23 cellular contexts compared by ENCODE assay signal in the genomic region with DNA sequence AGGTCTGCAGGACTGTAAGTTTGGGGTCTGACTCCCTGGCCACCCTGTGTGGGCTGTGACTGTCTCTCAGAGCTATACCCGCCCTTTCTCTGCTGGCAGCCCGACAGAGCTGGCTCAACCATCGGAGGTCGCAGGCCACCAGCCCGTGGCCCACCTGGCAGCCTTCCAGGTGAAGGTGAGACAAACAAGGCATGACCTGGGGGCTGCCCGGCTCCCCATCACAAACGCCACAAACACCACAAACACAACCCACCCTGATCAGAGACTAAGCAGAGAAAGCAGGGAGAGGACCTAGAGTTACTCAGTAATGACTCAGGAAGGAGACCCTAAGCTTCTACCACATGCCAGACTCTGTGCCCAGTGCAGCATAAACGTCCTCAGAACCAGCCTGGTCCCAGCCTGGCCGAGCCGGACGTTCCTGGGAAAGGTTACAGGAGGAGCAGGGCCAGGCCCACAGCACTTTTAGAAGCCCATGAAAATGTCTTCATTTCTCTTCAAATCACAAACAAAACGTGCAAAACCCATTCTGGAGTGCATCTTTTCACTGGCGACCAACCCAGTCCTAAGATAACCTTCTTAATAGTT.
DNase-seq lines count a peak whose midpoint lies in the region; ATAC-seq and TF ChIP-seq lines count a peak whose summit lies in the region.
"Had no signal": no experiment of that assay in that cellular context is flagged by ENCODE, and none has a peak within 500 bp of the region (broad histone marks: within the 10 kb centered on the region; RNA-seq: fewer than 3 reads in every experiment).

No MANE protein-coding gene starts in this region.

- H3K27ac Mint-ChIP-seq in activated CD8-positive, alpha-beta memory T cell treated with anti-CD3 and anti-CD28 coated beads, Interleukin-2, amount 10 ng/mL, durations not matched to agents 7 days and 5 days, result peak overlapping the region; percentile 31
- peak overlapping the region; percentile 86 for H3K27ac Mint-ChIP-seq in dendritic cell treated with granulocyte-macrophage colony-stimulating factor and Interleukin-4, amounts not matched to agents 40 ng/mL and 50 ng/mL, for 4 days
- peak overlapping the region; percentile 92 for H3K27ac Mint-ChIP-seq in stimulated activated effector memory CD8-positive, alpha-beta T cell treated with anti-CD3 and anti-CD28 coated beads, Interleukin-12 subunit alpha, Interleukin-12 subunit beta, amount 100 ng/mL, for 72 hours
- H3K27ac Mint-ChIP-seq: activated CD4-positive, alpha-beta T cell treated with anti-CD3 and anti-CD28 coated beads for 36 hours; progenitor cell of endocrine pancreas had no signal

- peaks cover 36% of the 10 kb centered on the region for H3K4me1 Mint-ChIP-seq in activated CD8-positive, alpha-beta memory T cell treated with anti-CD3 and anti-CD28 coated beads, Interleukin-2, amount 10 ng/mL, durations not matched to agents 7 days and 5 days
- H3K4me1 Mint-ChIP-seq in dendritic cell treated with granulocyte-macrophage colony-stimulating factor and Interleukin-4, amounts not matched to agents 40 ng/mL and 50 ng/mL, for 4 days (ENCODE audit: low read depth), result peaks cover 97% of the 10 kb centered on the region
- H3K4me1 Mint-ChIP-seq in stimulated activated effector memory CD8-positive, alpha-beta T cell treated with anti-CD3 and anti-CD28 coated beads, Interleukin-12 subunit alpha, Interleukin-12 subunit beta, amount 100 ng/mL, for 72 hours, result peaks cover 86% of the 10 kb centered on the region

- H3K27ac ChIP-seq in RWPE1 (peak overlapping the region; percentile 58), colonic mucosa (no peak overlapping the region)
- H3K27ac ChIP-seq: lower lobe of right lung had no signal

- H3K9me3 Mint-ChIP-seq in activated CD8-positive, alpha-beta memory T cell treated with anti-CD3 and anti-CD28 coated beads, Interleukin-2, amount 10 ng/mL, durations not matched to agents 7 days and 5 days (ENCODE audit: low read depth), result no peaks in the 10 kb centered on the region
- no peaks in the 10 kb centered on the region for H3K9me3 Mint-ChIP-seq in dendritic cell treated with granulocyte-macrophage colony-stimulating factor and Interleukin-4, amounts not matched to agents 40 ng/mL and 50 ng/mL, for 4 days
- H3K9me3 Mint-ChIP-seq in stimulated activated effector memory CD8-positive, alpha-beta T cell treated with anti-CD3 and anti-CD28 coated beads, Interleukin-12 subunit alpha, Interleukin-12 subunit beta, amount 100 ng/mL, for 72 hours, result no peaks in the 10 kb centered on the region

- no peak overlapping the region for H3K4me3 ChIP-seq in colonic mucosa
- H3K4me3 ChIP-seq: adrenal gland, heart left ventricle, lower lobe of right lung, MG63 had no signal

- intact Hi-C loops in dendritic cell treated with granulocyte-macrophage colony-stimulating factor and Interleukin-4, amounts not matched to agents 40 ng/mL and 50 ng/mL, for 4 days (cut with micrococcal nuclease), result no loop called here
- intact Hi-C loops in colonic mucosa (cut with DNase I), result no loop called here

- no peak for ATAC-seq in activated CD8-positive, alpha-beta memory T cell treated with anti-CD3 and anti-CD28 coated beads, Interleukin-2, amount 10 ng/mL, durations not matched to agents 7 days and 5 days
- peak; percentile 42 for ATAC-seq in stimulated activated effector memory CD8-positive, alpha-beta T cell treated with anti-CD3 and anti-CD28 coated beads, Interleukin-12 subunit alpha, Interleukin-12 subunit beta, amount 100 ng/mL, for 72 hours
- ATAC-seq in GM19452 (IDR thresholded peaks at IDR 0.05; ENCODE audit: unreplicated experiment), result no peak
- ATAC-seq: activated CD4-positive, alpha-beta T cell treated with anti-CD3 and anti-CD28 coated beads for 36 hours; heart left ventricle; lower lobe of right lung had no signal

- H3K4me3 Mint-ChIP-seq in activated CD8-positive, alpha-beta memory T cell treated with anti-CD3 and anti-CD28 coated beads, Interleukin-2, amount 10 ng/mL, durations not matched to agents 7 days and 5 days, result no peak overlapping the region
- peak overlapping the region; percentile 28 for H3K4me3 Mint-ChIP-seq in dendritic cell treated with granulocyte-macrophage colony-stimulating factor and Interleukin-4, amounts not matched to agents 40 ng/mL and 50 ng/mL, for 4 days
- no peak overlapping the region for H3K4me3 Mint-ChIP-seq in stimulated activated effector memory CD8-positive, alpha-beta T cell treated with anti-CD3 and anti-CD28 coated beads, Interleukin-12 subunit alpha, Interleukin-12 subunit beta, amount 100 ng/mL, for 72 hours
- H3K4me3 Mint-ChIP-seq: activated CD4-positive, alpha-beta T cell treated with anti-CD3 and anti-CD28 coated beads for 36 hours; B cell had no signal

- CTCF ChIA-PET in activated CD8-positive, alpha-beta memory T cell treated with anti-CD3 and anti-CD28 coated beads, Interleukin-2, amount 10 ng/mL, durations not matched to agents 7 days and 5 days (lab: Charles Lee), result interaction anchor here (1.2 to 2.9 kb wide), 3 partner anchors 10 to 90 kb away, joined by 3 to 21 read pairs (median 15); no protein-coding TSS in a partner anchor
- CTCF ChIA-PET in RWPE1 (lab: Yijun Ruan, JAX), result interaction anchor here (0.6 kb wide), 1 partner anchor 89 kb away, joined by 3 read pairs; no protein-coding TSS in a partner anchor

- no peak overlapping the region for H3K9ac ChIP-seq in colonic mucosa (ENCODE audit: low read depth in 2 of 2, low read length in 2 of 2)

- no peaks in the 10 kb centered on the region for H3K9me3 ChIP-seq in colonic mucosa
- H3K9me3 ChIP-seq: adrenal gland, heart left ventricle, lower lobe of right lung, MG63 had no signal

- no peak for TF ChIP-seq CTCF in RWPE1 (conservative IDR thresholded peaks at IDR 0.05; ENCODE audit: low read depth)
- TF ChIP-seq CTCF in colonic mucosa (IDR thresholded peaks at IDR 0.05), result no peak

- H3K36me3 ChIP-seq in colonic mucosa, result no peaks in the 10 kb centered on the region
- H3K36me3 ChIP-seq: MG63 had no signal

- no peaks in the 10 kb centered on the region for H3K27me3 Mint-ChIP-seq in activated CD8-positive, alpha-beta memory T cell treated with anti-CD3 and anti-CD28 coated beads, Interleukin-2, amount 10 ng/mL, durations not matched to agents 7 days and 5 days
- H3K27me3 Mint-ChIP-seq in dendritic cell treated with granulocyte-macrophage colony-stimulating factor and Interleukin-4, amounts not matched to agents 40 ng/mL and 50 ng/mL, for 4 days, result no peaks in the 10 kb centered on the region
- H3K27me3 Mint-ChIP-seq: activated CD4-positive, alpha-beta T cell treated with anti-CD3 and anti-CD28 coated beads for 36 hours; B cell had no signal

- H3K27me3 ChIP-seq in colonic mucosa, result no peaks in the 10 kb centered on the region
- H3K27me3 ChIP-seq: adrenal gland, heart left ventricle, MG63 had no signal

- DNase-seq in activated CD8-positive, alpha-beta memory T cell treated with anti-CD3 and anti-CD28 coated beads, Interleukin-2, amount 10 ng/mL, durations not matched to agents 7 days and 5 days, result no peak
- no peak for DNase-seq in activated CD8-positive, alpha-beta memory T cell treated with anti-CD3 and anti-CD28 coated beads, Interleukin-2, amount 50 U/mL, for 4 hours
- no peak for DNase-seq in RWPE1 (ENCODE audit: low spot score)
- DNase-seq in stimulated activated effector memory CD8-positive, alpha-beta T cell treated with anti-CD3 and anti-CD28 coated beads, Interleukin-12 subunit alpha, Interleukin-12 subunit beta, amount 100 ng/mL, for 72 hours (ENCODE audit: low spot score in 2 of 2), result no peak
- DNase-seq in Kasumi-1 (lab: John Stamatoyannopoulos, UW), result no peak
- DNase-seq in colonic mucosa, result no peak
- DNase-seq: 8988T; activated CD4-positive, alpha-beta T cell treated with anti-CD3 and anti-CD28 coated beads for 36 hours; caudate nucleus; DMS53; effector CD8-positive, alpha-beta T cell; lower lobe of right lung; MG63; NCI-H1694 treated with DMSO at 0.1 percent for 48 hours; NCI-H226; small intestine; stimulated activated CD4-positive, alpha-beta T cell treated with anti-CD3 and anti-CD28 coated beads, Interleukin-4, amount 100 ng/mL, for 4 hours had no signal

- POLR2A ChIA-PET in RWPE1 (lab: Yijun Ruan, JAX; ENCODE audit: low non-redundant PET), result interaction anchor here (0.7 to 0.9 kb wide), 2 partner anchors 11 to 12 kb away, joined by 3 read pairs; no protein-coding TSS in a partner anchor

- H3K36me3 Mint-ChIP-seq in activated CD8-positive, alpha-beta memory T cell treated with anti-CD3 and anti-CD28 coated beads, Interleukin-2, amount 10 ng/mL, durations not matched to agents 7 days and 5 days, result peaks cover 22% of the 10 kb centered on the region
- H3K36me3 Mint-ChIP-seq in dendritic cell treated with granulocyte-macrophage colony-stimulating factor and Interleukin-4, amounts not matched to agents 40 ng/mL and 50 ng/mL, for 4 days (ENCODE audit: low read depth), result peaks cover 100% of the 10 kb centered on the region
- peaks cover 94% of the 10 kb centered on the region for H3K36me3 Mint-ChIP-seq in stimulated activated effector memory CD8-positive, alpha-beta T cell treated with anti-CD3 and anti-CD28 coated beads, Interleukin-12 subunit alpha, Interleukin-12 subunit beta, amount 100 ng/mL, for 72 hours

- H3K4me1 ChIP-seq in colonic mucosa, result no peaks in the 10 kb centered on the region

Comparison
In these comparisons a context has a peak if more than half of its experiments do, and no peak if none do; other contexts are left out.
1. H3K27ac Mint-ChIP-seq: peak in every context shown above with its lines; median percentile 92 in stimulated activated effector memory CD8-positive, alpha-beta T cell treated with anti-CD3 and anti-CD28 coated beads, Interleukin-12 subunit alpha, Interleukin-12 subunit beta, amount 100 ng/mL, for 72 hours; 86 in dendritic cell treated with granulocyte-macrophage colony-stimulating factor and Interleukin-4, amounts not matched to agents 40 ng/mL and 50 ng/mL, for 4 days; 31 in activated CD8-positive, alpha-beta memory T cell treated with anti-CD3 and anti-CD28 coated beads, Interleukin-2, amount 10 ng/mL, durations not matched to agents 7 days and 5 days.